ENCODE assay signal across 8 cellular contexts in the genomic region with DNA sequence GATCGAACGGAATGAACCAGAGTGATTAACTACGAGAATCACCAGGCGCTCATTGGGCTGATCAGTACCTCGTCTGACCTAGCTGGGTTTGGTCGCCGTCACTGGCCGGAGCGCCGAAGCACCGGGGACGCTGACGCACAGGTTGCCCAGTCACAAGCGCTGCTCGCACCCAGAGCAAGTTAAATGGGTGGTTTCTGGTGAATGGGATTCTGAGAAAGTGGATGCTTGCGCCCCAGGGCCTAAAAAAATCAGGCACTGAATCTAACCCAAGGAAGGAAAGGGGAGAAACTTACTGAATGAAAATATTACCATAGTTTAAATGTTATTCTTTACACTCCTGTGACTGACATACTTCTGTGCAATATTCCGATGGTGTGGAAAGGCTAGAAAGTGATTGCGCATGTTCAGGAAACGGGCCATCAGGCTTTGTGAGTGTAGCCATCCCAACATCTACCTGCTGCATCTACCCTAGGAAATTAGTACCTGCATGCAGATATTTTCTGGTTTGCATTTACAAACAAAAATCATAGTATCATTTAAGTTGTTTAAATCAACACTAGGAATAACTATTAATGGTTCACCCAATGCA. TPM values are rescaled to one million over a fixed set of nuclear protein-coding genes. Genes with fewer than 3 reads are reported as not detected.
DNase-seq lines count a peak whose midpoint lies in the region; ATAC-seq and TF ChIP-seq lines count a peak whose summit lies in the region.

No MANE protein-coding gene starts in this region.

- no peaks in the 10 kb centered on the region for H3K36me3 Mint-ChIP-seq in CD8-positive, alpha-beta memory T cell

- H3K27ac ChIP-seq in CD8-positive, alpha-beta memory T cell (ENCODE audit: low read depth, low read length) = no peak overlapping the region
- H3K27ac ChIP-seq in OCI-LY3 (ENCODE audit: low read length) (no peak overlapping the region; the same call in 1 of the 2 replicates), muscle layer of duodenum (ENCODE audit: low read length) (no peak overlapping the region)

- peak overlapping the region; percentile 70 for H3K9ac ChIP-seq in OCI-LY3 (ENCODE audit: low read length)
- H3K9ac ChIP-seq in endocrine pancreas (ENCODE audit: control insufficient read depth, insufficient read depth, low read length) = peak overlapping the region; percentile 30

- H3K9me3 Mint-ChIP-seq in CD8-positive, alpha-beta memory T cell = no peaks in the 10 kb centered on the region

- peaks cover 10 to 15% (median 15%) of the 10 kb centered on the region in 3 donors for H3K4me1 Mint-ChIP-seq in CD8-positive, alpha-beta memory T cell

- H3K4me3 ChIP-seq in CD8-positive, alpha-beta memory T cell (ENCODE audit: low read length) = peak overlapping the region; percentile 41
- peak overlapping the region; percentile 83 for H3K4me3 ChIP-seq in OCI-LY3 (ENCODE audit: low read length)
- H3K4me3 ChIP-seq in endocrine pancreas (ENCODE audit: control insufficient read depth, insufficient read depth, low read length) = peak overlapping the region; percentile 78
- peak overlapping the region; percentile 72 to 85 for H3K4me3 ChIP-seq in muscle layer of duodenum (ENCODE audit: low read depth in 1 of 2, low read length in 2 of 2)

- H3K4me2 ChIP-seq in OCI-LY3 (ENCODE audit: low read length) = peak overlapping the region; percentile 74

- H3K27me3 Mint-ChIP-seq in CD8-positive, alpha-beta memory T cell = peaks cover 0 to 18% of the 10 kb centered on the region in 2 donors

- H3K4me3 Mint-ChIP-seq in CD8-positive, alpha-beta memory T cell = peak overlapping the region; percentile 71 to 83 (median 77)

- no peak for TF ChIP-seq CTCF in OCI-LY3 (IDR thresholded peaks at IDR 0.05; ENCODE audit: low read depth, low read length)

- H3K27ac Mint-ChIP-seq in CD8-positive, alpha-beta memory T cell = peak overlapping the region in 1 of 8 donors; percentile 19

- no peaks in the 10 kb centered on the region for H3K36me3 ChIP-seq in CD8-positive, alpha-beta memory T cell (ENCODE audit: insufficient read depth, low read length)
- H3K36me3 ChIP-seq in OCI-LY3 (replicated peaks; ENCODE audit: low read depth, low read length) (no peaks in the 10 kb centered on the region), endocrine pancreas (ENCODE audit: control insufficient read depth, insufficient read depth, low read length) (no peaks in the 10 kb centered on the region), muscle layer of duodenum (ENCODE audit: control insufficient read depth in 1 of 2, insufficient read depth in 2 of 2, low read length in 2 of 2) (no peaks in the 10 kb centered on the region)

- peak; percentile 41 for ATAC-seq in GM21825 (IDR thresholded peaks at IDR 0.05; ENCODE audit: unreplicated experiment)

- POLR2A ChIA-PET in CD8-positive, alpha-beta memory T cell (lab: Charles Lee) = no interaction called here

- no peaks in the 10 kb centered on the region for H3K79me2 ChIP-seq in OCI-LY3 (ENCODE audit: low read length)

- no peaks in the 10 kb centered on the region for H4K20me1 ChIP-seq in OCI-LY3 (ENCODE audit: insufficient read depth, low read length)

- H3K27me3 ChIP-seq in CD8-positive, alpha-beta memory T cell (ENCODE audit: insufficient read depth, low read length, poor library complexity, severe bottlenecking) = no peaks in the 10 kb centered on the region
- no peaks in the 10 kb centered on the region for H3K27me3 ChIP-seq in OCI-LY3 (ENCODE audit: low read depth, low read length)
- H3K27me3 ChIP-seq in endocrine pancreas (ENCODE audit: control insufficient read depth, insufficient read depth, low read length) = no peaks in the 10 kb centered on the region
- peaks cover 6% of the 10 kb centered on the region for H3K27me3 ChIP-seq in muscle layer of duodenum (ENCODE audit: low read depth, low read length)

- peak overlapping the region; percentile 98 for H2AFZ ChIP-seq in OCI-LY3 (ENCODE audit: low read depth, low read length)

- H3K4me1 ChIP-seq in CD8-positive, alpha-beta memory T cell (ENCODE audit: insufficient read depth, low read length) = no peaks in the 10 kb centered on the region
- H3K4me1 ChIP-seq in OCI-LY3 (ENCODE audit: low read length) = peaks cover 10% of the 10 kb centered on the region
- peaks cover 5% of the 10 kb centered on the region for H3K4me1 ChIP-seq in endocrine pancreas (ENCODE audit: control insufficient read depth, insufficient read depth, low read length)
- peaks cover 0 to 4% of the 10 kb centered on the region in 2 donors for H3K4me1 ChIP-seq in muscle layer of duodenum (ENCODE audit: control insufficient read depth in 1 of 2, insufficient read depth in 2 of 2, low read length in 2 of 2)

- CTCF ChIA-PET in CD8-positive, alpha-beta memory T cell (lab: Charles Lee) = no interaction called here

- intact Hi-C loops in posterior vena cava (cut with DNase I) = no loop called here

- no peaks in the 10 kb centered on the region for H3K9me3 ChIP-seq in CD8-positive, alpha-beta memory T cell (ENCODE audit: low read length)
- no peaks in the 10 kb centered on the region for H3K9me3 ChIP-seq in OCI-LY3 (ENCODE audit: insufficient read depth, low read length)
- H3K9me3 ChIP-seq in endocrine pancreas (ENCODE audit: control insufficient read depth, low read length) = no peaks in the 10 kb centered on the region
- no peaks in the 10 kb centered on the region for H3K9me3 ChIP-seq in muscle layer of duodenum (ENCODE audit: control insufficient read depth in 1 of 2, low read length in 2 of 2)

- DNase-seq in CD8-positive, alpha-beta memory T cell = no peak
- DNase-seq in posterior vena cava (ENCODE audit: low spot score) = no peak
- no peak for DNase-seq in SIG-M5 (lab: John Stamatoyannopoulos, UW)
- DNase-seq in NCI-H2227 (lab: John Stamatoyannopoulos, UW; ENCODE audit: unreplicated experiment) = no peak

RNA-seq across cellular contexts. Expression of a gene that starts 0.8 kb away (rescaled TPM):
- 1 to 10 TPM in 1 of 2 experiments, under 1 TPM in 1; 0.89 to 1.4 TPM for total RNA-seq in CD8-positive, alpha-beta memory T cell
- 0.54 TPM for polyA plus RNA-seq in CD8-positive, alpha-beta memory T cell
- 1 to 10 TPM; 1.6 to 3.4 TPM for total RNA-seq in posterior vena cava
